ENCODE assay signal across 1 cellular context in the genomic region with DNA sequence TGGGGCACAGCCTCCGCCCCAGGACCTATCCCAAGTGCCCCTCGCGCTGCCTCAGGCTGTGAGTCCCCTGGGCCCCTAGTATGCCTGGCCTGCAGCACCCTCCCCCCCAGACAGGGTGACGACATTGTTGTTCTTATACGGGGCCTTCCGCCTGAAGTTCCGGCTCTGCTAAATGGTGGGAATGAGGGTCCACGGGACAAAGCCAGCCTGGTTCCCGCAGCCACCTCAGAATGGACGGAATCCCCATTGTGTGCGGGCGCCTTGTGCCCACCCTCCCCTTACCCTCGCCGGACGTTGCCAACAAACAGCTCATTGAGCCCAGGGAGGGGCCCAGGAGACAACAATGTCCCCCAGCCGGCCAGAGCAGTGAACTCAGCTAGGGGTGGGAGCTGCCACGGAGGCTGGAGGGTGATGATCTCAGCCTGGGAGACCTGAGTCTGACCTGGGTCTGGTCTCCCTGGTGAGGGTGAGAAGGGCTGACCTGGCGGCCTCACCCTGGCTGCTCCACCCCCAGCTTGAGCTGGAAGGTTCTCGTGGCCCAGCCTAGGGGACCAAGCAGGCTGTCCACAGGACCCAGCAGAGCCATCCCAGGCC.
TF ChIP-seq lines count a peak whose summit lies in the region.

No MANE protein-coding gene starts in this region.

TF ChIP-seq in HepG2, 621 proteins besides CTCF, POLR2A, EP300 and RAD21 (continued from another document and continues in another):
- no peak for TF ChIP-seq MIER2 (CRISPR knock-in tag; IDR thresholded peaks at IDR 0.05)
- TF ChIP-seq KLF9 (CRISPR knock-in tag; IDR thresholded peaks at IDR 0.05; ENCODE audit: low read depth), result no peak
- TF ChIP-seq, protein P1, sequence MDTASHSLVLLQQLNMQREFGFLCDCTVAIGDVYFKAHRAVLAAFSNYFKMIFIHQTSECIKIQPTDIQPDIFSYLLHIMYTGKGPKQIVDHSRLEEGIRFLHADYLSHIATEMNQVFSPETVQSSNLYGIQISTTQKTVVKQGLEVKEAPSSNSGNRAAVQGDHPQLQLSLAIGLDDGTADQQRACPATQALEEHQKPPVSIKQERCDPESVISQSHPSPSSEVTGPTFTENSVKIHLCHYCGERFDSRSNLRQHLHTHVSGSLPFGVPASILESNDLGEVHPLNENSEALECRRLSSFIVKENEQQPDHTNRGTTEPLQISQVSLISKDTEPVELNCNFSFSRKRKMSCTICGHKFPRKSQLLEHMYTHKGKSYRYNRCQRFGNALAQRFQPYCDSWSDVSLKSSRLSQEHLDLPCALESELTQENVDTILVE (CRISPR knock-in tag; IDR thresholded peaks at IDR 0.05), result no peak
- TF ChIP-seq HOXA7 (CRISPR knock-in tag; IDR thresholded peaks at IDR 0.05), result no peak
- TF ChIP-seq, protein P2, sequence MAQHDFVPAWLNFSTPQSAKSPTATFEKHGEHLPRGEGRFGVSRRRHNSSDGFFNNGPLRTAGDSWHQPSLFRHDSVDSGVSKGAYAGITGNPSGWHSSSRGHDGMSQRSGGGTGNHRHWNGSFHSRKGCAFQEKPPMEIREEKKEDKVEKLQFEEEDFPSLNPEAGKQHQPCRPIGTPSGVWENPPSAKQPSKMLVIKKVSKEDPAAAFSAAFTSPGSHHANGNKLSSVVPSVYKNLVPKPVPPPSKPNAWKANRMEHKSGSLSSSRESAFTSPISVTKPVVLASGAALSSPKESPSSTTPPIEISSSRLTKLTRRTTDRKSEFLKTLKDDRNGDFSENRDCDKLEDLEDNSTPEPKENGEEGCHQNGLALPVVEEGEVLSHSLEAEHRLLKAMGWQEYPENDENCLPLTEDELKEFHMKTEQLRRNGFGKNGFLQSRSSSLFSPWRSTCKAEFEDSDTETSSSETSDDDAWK (CRISPR knock-in tag; IDR thresholded peaks at IDR 0.05), result no peak
- no peak for TF ChIP-seq ATF7 (IDR thresholded peaks at IDR 0.05)
- TF ChIP-seq ATF7 (CRISPR knock-in tag; IDR thresholded peaks at IDR 0.05), result 0 out of 2 replicates have a peak, but pooled peaks have one; percentile 51
- TF ChIP-seq, protein P3, sequence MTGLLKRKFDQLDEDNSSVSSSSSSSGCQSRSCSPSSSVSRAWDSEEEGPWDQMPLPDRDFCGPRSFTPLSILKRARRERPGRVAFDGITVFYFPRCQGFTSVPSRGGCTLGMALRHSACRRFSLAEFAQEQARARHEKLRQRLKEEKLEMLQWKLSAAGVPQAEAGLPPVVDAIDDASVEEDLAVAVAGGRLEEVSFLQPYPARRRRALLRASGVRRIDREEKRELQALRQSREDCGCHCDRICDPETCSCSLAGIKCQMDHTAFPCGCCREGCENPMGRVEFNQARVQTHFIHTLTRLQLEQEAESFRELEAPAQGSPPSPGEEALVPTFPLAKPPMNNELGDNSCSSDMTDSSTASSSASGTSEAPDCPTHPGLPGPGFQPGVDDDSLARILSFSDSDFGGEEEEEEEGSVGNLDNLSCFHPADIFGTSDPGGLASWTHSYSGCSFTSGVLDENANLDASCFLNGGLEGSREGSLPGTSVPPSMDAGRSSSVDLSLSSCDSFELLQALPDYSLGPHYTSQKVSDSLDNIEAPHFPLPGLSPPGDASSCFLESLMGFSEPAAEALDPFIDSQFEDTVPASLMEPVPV (CRISPR knock-in tag; IDR thresholded peaks at IDR 0.05), result no peak
- TF ChIP-seq ZNF296 (CRISPR knock-in tag; conservative IDR thresholded peaks at IDR 0.05), result no peak
- TF ChIP-seq, protein P4, sequence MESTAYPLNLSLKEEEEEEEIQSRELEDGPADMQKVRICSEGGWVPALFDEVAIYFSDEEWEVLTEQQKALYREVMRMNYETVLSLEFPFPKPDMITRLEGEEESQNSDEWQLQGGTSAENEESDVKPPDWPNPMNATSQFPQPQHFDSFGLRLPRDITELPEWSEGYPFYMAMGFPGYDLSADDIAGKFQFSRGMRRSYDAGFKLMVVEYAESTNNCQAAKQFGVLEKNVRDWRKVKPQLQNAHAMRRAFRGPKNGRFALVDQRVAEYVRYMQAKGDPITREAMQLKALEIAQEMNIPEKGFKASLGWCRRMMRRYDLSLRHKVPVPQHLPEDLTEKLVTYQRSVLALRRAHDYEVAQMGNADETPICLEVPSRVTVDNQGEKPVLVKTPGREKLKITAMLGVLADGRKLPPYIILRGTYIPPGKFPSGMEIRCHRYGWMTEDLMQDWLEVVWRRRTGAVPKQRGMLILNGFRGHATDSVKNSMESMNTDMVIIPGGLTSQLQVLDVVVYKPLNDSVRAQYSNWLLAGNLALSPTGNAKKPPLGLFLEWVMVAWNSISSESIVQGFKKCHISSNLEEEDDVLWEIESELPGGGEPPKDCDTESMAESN (CRISPR knock-in tag; conservative IDR thresholded peaks at IDR 0.05), result no peak
- no peak for TF ChIP-seq SOX5 (CRISPR knock-in tag; IDR thresholded peaks at IDR 0.05; ENCODE audit: borderline replicate concordance)
- peak; percentile 42; the same call in 1 of the 2 replicates for TF ChIP-seq ELF3 (CRISPR knock-in tag; IDR thresholded peaks at IDR 0.05)
- no peak for TF ChIP-seq ZNF75D (CRISPR knock-in tag; IDR thresholded peaks at IDR 0.05; ENCODE audit: borderline replicate concordance)
- TF ChIP-seq, protein P5, sequence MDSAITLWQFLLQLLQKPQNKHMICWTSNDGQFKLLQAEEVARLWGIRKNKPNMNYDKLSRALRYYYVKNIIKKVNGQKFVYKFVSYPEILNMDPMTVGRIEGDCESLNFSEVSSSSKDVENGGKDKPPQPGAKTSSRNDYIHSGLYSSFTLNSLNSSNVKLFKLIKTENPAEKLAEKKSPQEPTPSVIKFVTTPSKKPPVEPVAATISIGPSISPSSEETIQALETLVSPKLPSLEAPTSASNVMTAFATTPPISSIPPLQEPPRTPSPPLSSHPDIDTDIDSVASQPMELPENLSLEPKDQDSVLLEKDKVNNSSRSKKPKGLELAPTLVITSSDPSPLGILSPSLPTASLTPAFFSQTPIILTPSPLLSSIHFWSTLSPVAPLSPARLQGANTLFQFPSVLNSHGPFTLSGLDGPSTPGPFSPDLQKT (CRISPR knock-in tag; IDR thresholded peaks at IDR 0.05; ENCODE audit: borderline replicate concordance), result no peak
- TF ChIP-seq, protein P6, sequence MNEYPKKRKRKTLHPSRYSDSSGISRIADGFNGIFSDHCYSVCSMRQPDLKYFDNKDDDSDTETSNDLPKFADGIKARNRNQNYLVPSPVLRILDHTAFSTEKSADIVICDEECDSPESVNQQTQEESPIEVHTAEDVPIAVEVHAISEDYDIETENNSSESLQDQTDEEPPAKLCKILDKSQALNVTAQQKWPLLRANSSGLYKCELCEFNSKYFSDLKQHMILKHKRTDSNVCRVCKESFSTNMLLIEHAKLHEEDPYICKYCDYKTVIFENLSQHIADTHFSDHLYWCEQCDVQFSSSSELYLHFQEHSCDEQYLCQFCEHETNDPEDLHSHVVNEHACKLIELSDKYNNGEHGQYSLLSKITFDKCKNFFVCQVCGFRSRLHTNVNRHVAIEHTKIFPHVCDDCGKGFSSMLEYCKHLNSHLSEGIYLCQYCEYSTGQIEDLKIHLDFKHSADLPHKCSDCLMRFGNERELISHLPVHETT (CRISPR knock-in tag; conservative IDR thresholded peaks at IDR 0.05), result no peak
- 0 out of 2 replicates have a peak, but pooled peaks have one; percentile 49 for TF ChIP-seq ZNF552 (CRISPR knock-in tag; IDR thresholded peaks at IDR 0.05; ENCODE audit: borderline replicate concordance)
- TF ChIP-seq CREM (IDR thresholded peaks at IDR 0.05), result no peak
- no peak for TF ChIP-seq CREM (CRISPR knock-in tag; IDR thresholded peaks at IDR 0.05)
- peak; percentile 68; the same call in 1 of the 2 replicates for TF ChIP-seq KAT8 (CRISPR knock-in tag; IDR thresholded peaks at IDR 0.05)
- no peak for TF ChIP-seq CAMTA2 (CRISPR knock-in tag; IDR thresholded peaks at IDR 0.05; ENCODE audit: borderline replicate concordance)
- TF ChIP-seq ZNF660 (CRISPR knock-in tag; IDR thresholded peaks at IDR 0.05; ENCODE audit: borderline replicate concordance, low read depth), result no peak
- no peak for TF ChIP-seq MAZ (IDR thresholded peaks at IDR 0.05; ENCODE audit: borderline replicate concordance, low read depth, low read length)
- 0 out of 2 replicates have a peak, but pooled peaks have one; percentile 43 for TF ChIP-seq MAZ (CRISPR knock-in tag; IDR thresholded peaks at IDR 0.05; ENCODE audit: low read depth)
- TF ChIP-seq RXRA (CRISPR knock-in tag; IDR thresholded peaks at IDR 0.05), result peak; percentile 15; the same call in 1 of the 2 replicates
- TF ChIP-seq, protein P7, sequence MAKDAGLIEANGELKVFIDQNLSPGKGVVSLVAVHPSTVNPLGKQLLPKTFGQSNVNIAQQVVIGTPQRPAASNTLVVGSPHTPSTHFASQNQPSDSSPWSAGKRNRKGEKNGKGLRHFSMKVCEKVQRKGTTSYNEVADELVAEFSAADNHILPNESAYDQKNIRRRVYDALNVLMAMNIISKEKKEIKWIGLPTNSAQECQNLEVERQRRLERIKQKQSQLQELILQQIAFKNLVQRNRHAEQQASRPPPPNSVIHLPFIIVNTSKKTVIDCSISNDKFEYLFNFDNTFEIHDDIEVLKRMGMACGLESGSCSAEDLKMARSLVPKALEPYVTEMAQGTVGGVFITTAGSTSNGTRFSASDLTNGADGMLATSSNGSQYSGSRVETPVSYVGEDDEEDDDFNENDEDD (CRISPR knock-in tag; IDR thresholded peaks at IDR 0.05; ENCODE audit: borderline replicate concordance), result 0 out of 2 replicates have a peak, but pooled peaks have one; percentile 20
- TF ChIP-seq ZNF605 (CRISPR knock-in tag; IDR thresholded peaks at IDR 0.05), result 0 out of 2 replicates have a peak, but pooled peaks have one; percentile 40
- TF ChIP-seq SAP130 (CRISPR knock-in tag; IDR thresholded peaks at IDR 0.05; ENCODE audit: low read depth), result peak; percentile 38
- no peak for TF ChIP-seq ZNF703 (CRISPR knock-in tag; IDR thresholded peaks at IDR 0.05; ENCODE audit: borderline replicate concordance)
- TF ChIP-seq, protein P8, sequence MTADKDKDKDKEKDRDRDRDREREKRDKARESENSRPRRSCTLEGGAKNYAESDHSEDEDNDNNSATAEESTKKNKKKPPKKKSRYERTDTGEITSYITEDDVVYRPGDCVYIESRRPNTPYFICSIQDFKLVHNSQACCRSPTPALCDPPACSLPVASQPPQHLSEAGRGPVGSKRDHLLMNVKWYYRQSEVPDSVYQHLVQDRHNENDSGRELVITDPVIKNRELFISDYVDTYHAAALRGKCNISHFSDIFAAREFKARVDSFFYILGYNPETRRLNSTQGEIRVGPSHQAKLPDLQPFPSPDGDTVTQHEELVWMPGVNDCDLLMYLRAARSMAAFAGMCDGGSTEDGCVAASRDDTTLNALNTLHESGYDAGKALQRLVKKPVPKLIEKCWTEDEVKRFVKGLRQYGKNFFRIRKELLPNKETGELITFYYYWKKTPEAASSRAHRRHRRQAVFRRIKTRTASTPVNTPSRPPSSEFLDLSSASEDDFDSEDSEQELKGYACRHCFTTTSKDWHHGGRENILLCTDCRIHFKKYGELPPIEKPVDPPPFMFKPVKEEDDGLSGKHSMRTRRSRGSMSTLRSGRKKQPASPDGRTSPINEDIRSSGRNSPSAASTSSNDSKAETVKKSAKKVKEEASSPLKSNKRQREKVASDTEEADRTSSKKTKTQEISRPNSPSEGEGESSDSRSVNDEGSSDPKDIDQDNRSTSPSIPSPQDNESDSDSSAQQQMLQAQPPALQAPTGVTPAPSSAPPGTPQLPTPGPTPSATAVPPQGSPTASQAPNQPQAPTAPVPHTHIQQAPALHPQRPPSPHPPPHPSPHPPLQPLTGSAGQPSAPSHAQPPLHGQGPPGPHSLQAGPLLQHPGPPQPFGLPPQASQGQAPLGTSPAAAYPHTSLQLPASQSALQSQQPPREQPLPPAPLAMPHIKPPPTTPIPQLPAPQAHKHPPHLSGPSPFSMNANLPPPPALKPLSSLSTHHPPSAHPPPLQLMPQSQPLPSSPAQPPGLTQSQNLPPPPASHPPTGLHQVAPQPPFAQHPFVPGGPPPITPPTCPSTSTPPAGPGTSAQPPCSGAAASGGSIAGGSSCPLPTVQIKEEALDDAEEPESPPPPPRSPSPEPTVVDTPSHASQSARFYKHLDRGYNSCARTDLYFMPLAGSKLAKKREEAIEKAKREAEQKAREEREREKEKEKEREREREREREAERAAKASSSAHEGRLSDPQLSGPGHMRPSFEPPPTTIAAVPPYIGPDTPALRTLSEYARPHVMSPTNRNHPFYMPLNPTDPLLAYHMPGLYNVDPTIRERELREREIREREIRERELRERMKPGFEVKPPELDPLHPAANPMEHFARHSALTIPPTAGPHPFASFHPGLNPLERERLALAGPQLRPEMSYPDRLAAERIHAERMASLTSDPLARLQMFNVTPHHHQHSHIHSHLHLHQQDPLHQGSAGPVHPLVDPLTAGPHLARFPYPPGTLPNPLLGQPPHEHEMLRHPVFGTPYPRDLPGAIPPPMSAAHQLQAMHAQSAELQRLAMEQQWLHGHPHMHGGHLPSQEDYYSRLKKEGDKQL (CRISPR knock-in tag; IDR thresholded peaks at IDR 0.05; ENCODE audit: low read depth), result no peak
- TF ChIP-seq ETV5 (CRISPR knock-in tag; IDR thresholded peaks at IDR 0.05; ENCODE audit: borderline replicate concordance), result peak; percentile 69
- no peak for TF ChIP-seq RFX5 (IDR thresholded peaks at IDR 0.05; ENCODE audit: low read depth, low read length)
- TF ChIP-seq GATA4 (IDR thresholded peaks at IDR 0.05; ENCODE audit: borderline replicate concordance, low read depth), result 0 out of 2 replicates have a peak, but pooled peaks have one; percentile 14
- TF ChIP-seq, protein P9, sequence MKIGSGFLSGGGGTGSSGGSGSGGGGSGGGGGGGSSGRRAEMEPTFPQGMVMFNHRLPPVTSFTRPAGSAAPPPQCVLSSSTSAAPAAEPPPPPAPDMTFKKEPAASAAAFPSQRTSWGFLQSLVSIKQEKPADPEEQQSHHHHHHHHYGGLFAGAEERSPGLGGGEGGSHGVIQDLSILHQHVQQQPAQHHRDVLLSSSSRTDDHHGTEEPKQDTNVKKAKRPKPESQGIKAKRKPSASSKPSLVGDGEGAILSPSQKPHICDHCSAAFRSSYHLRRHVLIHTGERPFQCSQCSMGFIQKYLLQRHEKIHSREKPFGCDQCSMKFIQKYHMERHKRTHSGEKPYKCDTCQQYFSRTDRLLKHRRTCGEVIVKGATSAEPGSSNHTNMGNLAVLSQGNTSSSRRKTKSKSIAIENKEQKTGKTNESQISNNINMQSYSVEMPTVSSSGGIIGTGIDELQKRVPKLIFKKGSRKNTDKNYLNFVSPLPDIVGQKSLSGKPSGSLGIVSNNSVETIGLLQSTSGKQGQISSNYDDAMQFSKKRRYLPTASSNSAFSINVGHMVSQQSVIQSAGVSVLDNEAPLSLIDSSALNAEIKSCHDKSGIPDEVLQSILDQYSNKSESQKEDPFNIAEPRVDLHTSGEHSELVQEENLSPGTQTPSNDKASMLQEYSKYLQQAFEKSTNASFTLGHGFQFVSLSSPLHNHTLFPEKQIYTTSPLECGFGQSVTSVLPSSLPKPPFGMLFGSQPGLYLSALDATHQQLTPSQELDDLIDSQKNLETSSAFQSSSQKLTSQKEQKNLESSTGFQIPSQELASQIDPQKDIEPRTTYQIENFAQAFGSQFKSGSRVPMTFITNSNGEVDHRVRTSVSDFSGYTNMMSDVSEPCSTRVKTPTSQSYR (CRISPR knock-in tag; IDR thresholded peaks at IDR 0.05; ENCODE audit: borderline replicate concordance), result peak; percentile 80; the same call in 1 of the 2 replicates
